ENCODE assay signal across 8 cellular contexts in the genomic region with DNA sequence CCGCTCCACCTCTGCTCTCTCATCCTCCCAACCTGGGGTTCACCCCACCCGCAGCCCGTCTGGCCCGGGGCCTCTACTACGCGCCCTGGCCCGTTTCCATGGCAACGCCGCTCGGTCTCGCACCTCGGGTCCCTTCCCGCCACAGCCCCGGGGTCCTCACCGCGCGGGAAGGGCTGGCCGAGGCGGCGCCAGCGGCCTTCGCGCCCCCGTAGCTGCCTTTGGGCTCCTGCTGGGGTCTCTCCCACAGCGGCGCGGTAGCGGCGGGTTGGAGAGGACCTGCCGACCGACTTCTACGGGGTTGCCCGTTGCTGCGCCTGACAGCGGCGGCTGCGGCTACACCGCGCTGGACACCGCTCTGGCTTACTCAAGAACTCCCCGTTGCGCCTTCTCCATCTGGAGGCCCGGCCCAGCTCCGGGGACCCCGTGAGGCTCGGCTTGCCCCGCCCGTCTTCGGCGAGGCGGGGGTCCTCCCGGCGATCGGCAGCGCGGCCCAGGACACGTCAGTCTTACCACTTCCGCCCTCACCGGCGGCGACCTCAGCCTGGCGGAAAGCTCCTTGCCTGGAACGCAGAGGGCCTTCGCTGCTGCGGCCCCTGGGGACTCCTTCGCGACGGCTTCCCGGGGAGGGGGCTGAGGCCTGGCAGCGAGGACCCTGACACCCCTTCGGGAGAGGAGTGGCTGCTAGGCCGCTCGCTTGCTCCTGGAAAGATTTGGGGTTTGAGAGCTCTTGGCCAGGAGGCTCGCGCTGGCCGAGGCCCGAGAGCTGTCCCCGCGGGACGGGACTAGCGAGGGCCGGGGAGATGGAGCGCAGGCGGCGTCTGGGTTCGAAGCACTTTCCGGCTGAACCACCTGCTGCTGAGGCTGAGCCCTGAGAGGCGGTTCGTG. TPM values are rescaled to one million over a fixed set of nuclear protein-coding genes. Genes with fewer than 3 reads are reported as not detected.
A peak's percentile ranks its signal among the peaks of the same experiment; 100 is the strongest.
DNase-seq lines count a peak whose midpoint lies in the region; ATAC-seq and TF ChIP-seq lines count a peak whose summit lies in the region.

TM9SF1 (minus strand) TSS at position 256 of the 885 bp plus-strand sequence. CDS start 422 bp downstream, outside the sequence.

- H3K27ac ChIP-seq in HUES64 (ENCODE audit: low read depth, low read length), result peak within 1 kb of the TSS; percentile 100
- peak within 1 kb of the TSS; percentile 99 for H3K27ac ChIP-seq in muscle layer of colon (ENCODE audit: low read depth, low read length)

- H3K9me3 ChIP-seq in HUES64 (ENCODE audit: insufficient read depth, low read depth, low read length) (no peaks in the 10 kb centered on the region), muscle layer of colon (ENCODE audit: low read length) (no peaks in the 10 kb centered on the region)

- H3K9ac ChIP-seq in HUES64 (ENCODE audit: low read depth, low read length) (peak within 1 kb of the TSS; percentile 98), muscle layer of colon (ENCODE audit: low read length) (peak within 1 kb of the TSS; percentile 97)

- WGBS in HUES64, result under 1% methylated on average over 89 of the region's 89 CpGs

- H3K27me3 ChIP-seq in HUES64 (ENCODE audit: insufficient read depth, low read length) (no peaks in the 10 kb centered on the region), muscle layer of colon (ENCODE audit: control insufficient read depth in 1 of 2, insufficient read depth in 2 of 2, low read length in 2 of 2) (no peaks in the 10 kb centered on the region)

- peak; percentile 84 for TF ChIP-seq POLR2A in erythroblast (IDR thresholded peaks at IDR 0.05; ENCODE audit: low read length)

- peaks cover 28% of the 10 kb centered on the region for H3K36me3 ChIP-seq in HUES64 (ENCODE audit: insufficient read depth, low read length)
- H3K36me3 ChIP-seq in muscle layer of colon (ENCODE audit: insufficient read depth, low read length), result peaks cover 16% of the 10 kb centered on the region

- no peaks in the 10 kb centered on the region for H3K4me1 ChIP-seq in HUES64 (ENCODE audit: insufficient read depth, low read length)
- H3K4me1 ChIP-seq in muscle layer of colon (ENCODE audit: insufficient read depth, low read length), result peaks cover 20% of the 10 kb centered on the region

- peak; percentile 78 for ATAC-seq in GM21515 (IDR thresholded peaks at IDR 0.05; ENCODE audit: unreplicated experiment)

- H3K4me3 ChIP-seq in HUES64 (ENCODE audit: low read length) (peak within 1 kb of the TSS; percentile 95), muscle layer of colon (ENCODE audit: low read depth in 1 of 2, low read length in 2 of 2) (peak within 1 kb of the TSS; percentile 91 to 95)

- DNase-seq in DMS 273 treated with DMSO at 0.1 percent for 48 hours (lab: John Stamatoyannopoulos, UW), result peak; percentile 51
- peak; percentile 85 for DNase-seq in OCI-M1 (lab: John Stamatoyannopoulos, UW)
- peak; percentile 85 for DNase-seq in activated T-cell treated with anti-CD3 and anti-CD28 coated beads for 48 hours (ENCODE audit: low read depth)
- peak; percentile 92 to 93 for DNase-seq in erythroblast (lab: John Stamatoyannopoulos, UW)
- peak; percentile 72 to 74 for DNase-seq in stimulated activated CD8-positive, alpha-beta memory T cell treated with anti-CD3 and anti-CD28 coated beads, Interleukin-7, amount 100 ng/mL, for 1 hour (ENCODE audit: low read depth in 2 of 2)

RNA-seq across cellular contexts. Expression of gene TM9SF1, which starts in this region (rescaled TPM):
- 22.3 TPM for polyA plus RNA-seq in HUES64 (2013, experiment 1 of 2)
- polyA plus RNA-seq in HUES64 (2013, experiment 2 of 2), result 24.5 TPM

Comparison
In these comparisons a context has a peak if more than half of its experiments do, and no peak if none do; other contexts are left out.
1. Peak in every context shown above with its lines: DNase-seq, ATAC-seq, H3K4me3 ChIP-seq and H3K27ac ChIP-seq.